Comparison of ENCODE assay signal across 9 cellular contexts in genomic region chr16:67001159-67001486, GRCh38. TPM values are rescaled to one million over a fixed set of nuclear protein-coding genes. Genes with fewer than 3 reads are reported as not detected.
A peak's percentile ranks its signal among the peaks of the same experiment; 100 is the strongest.
DNase-seq lines count a peak whose midpoint lies in the region; ATAC-seq, FAIRE-seq and TF ChIP-seq lines count a peak whose summit lies in the region.
"Had no signal": no experiment of that assay in that cellular context is flagged by ENCODE, and none has a peak within 500 bp of the region (broad histone marks: within the 10 kb centered on the region; RNA-seq: fewer than 3 reads in every experiment).

No MANE protein-coding gene starts in this region.

- TF ChIP-seq POLR2A in GM12878 (IDR thresholded peaks at IDR 0.05; ENCODE audit: low read depth, low read length) = no peak

- H3K4me1 ChIP-seq in GM12878 (ENCODE audit: control insufficient read depth, insufficient read depth, low read length) (no peaks in the 10 kb centered on the region; the same call in 1 of the 2 replicates), thymus (ENCODE audit: control insufficient read depth, insufficient read depth, low read length) (peaks cover 8% of the 10 kb centered on the region)

- no peaks in the 10 kb centered on the region for H3K9me3 Mint-ChIP-seq in activated naive CD4-positive, alpha-beta T cell treated with anti-CD3 and anti-CD28 coated beads for 36 hours

- H3K4me3 ChIP-seq in GM12878 = no peak overlapping the region
- peak overlapping the region; percentile 8 for H3K4me3 ChIP-seq in kidney epithelial cell (ENCODE audit: low read depth, low read length)
- peak overlapping the region; percentile 53 for H3K4me3 ChIP-seq in thymus (ENCODE audit: low read length)

- H3K36me3 Mint-ChIP-seq in activated naive CD4-positive, alpha-beta T cell treated with anti-CD3 and anti-CD28 coated beads for 36 hours (ENCODE audit: low read depth) = peaks cover 2% of the 10 kb centered on the region

- no peaks in the 10 kb centered on the region for H4K20me1 ChIP-seq in GM12878 (ENCODE audit: control insufficient read depth, insufficient read depth)

- CTCF ChIA-PET in activated naive CD4-positive, alpha-beta T cell treated with anti-CD3 and anti-CD28 coated beads for 36 hours (lab: Charles Lee) = interaction anchor here (1.5 kb wide), 1 partner anchor 17 kb away, joined by 7 read pairs; no protein-coding TSS in a partner anchor
- CTCF ChIA-PET in GM12878 (lab: Yijun Ruan, JAX) = no interaction called here

- H3K79me2 ChIP-seq in GM12878 (ENCODE audit: control insufficient read depth, insufficient read depth, low read length) = no peaks in the 10 kb centered on the region

- RAD21 ChIA-PET in GM12878 (lab: Charles Lee; ENCODE audit: unreplicated experiment) = no interaction called here

- SMC1A ChIA-PET in GM12878 (lab: Charles Lee; ENCODE audit: uncharacterized antibody, unreplicated experiment) = no interaction called here

- FAIRE-seq in GM12878 (lab: Jason Lieb, UNC) = no peak

- H3K4me2 ChIP-seq in GM12878 (ENCODE audit: control insufficient read depth, insufficient read depth) = peak overlapping the region; percentile 71

- no peak overlapping the region for H3K9ac ChIP-seq in GM12878 (ENCODE audit: control insufficient read depth, insufficient read depth, low read length)

- H3K27me3 Mint-ChIP-seq in activated naive CD4-positive, alpha-beta T cell treated with anti-CD3 and anti-CD28 coated beads for 36 hours (ENCODE audit: low read depth) = no peaks in the 10 kb centered on the region

- 75% methylated on average over 21 of the region's 23 CpGs for WGBS in GM12878 (ENCODE audit: insufficient coverage, insufficient replicate concordance, low lambda C conversion rate, missing lambda C conversion rate)
- 34% methylated on average over 23 of the region's 23 CpGs for WGBS in thymus

- BruUV-seq in GM12878 (replicated peaks; lab: Mats Ljungman, UMichigan) = no TSS peak

- H3K36me3 ChIP-seq in GM12878 (ENCODE audit: control insufficient read depth in 2 of 2, insufficient read depth in 2 of 2, low read length in 1 of 2) (no peaks in the 10 kb centered on the region), kidney epithelial cell (ENCODE audit: control insufficient read depth, insufficient read depth, low read length) (no peaks in the 10 kb centered on the region), thymus (ENCODE audit: control insufficient read depth, insufficient read depth) (no peaks in the 10 kb centered on the region)

- no peak for TF ChIP-seq EP300 in GM12878 (IDR thresholded peaks at IDR 0.05; ENCODE audit: borderline replicate concordance in 1 of 2, control insufficient read depth in 1 of 2, low read depth in 2 of 2, low read length in 2 of 2)

- POLR2A ChIA-PET in GM12878 (lab: Charles Lee) = no interaction called here

- H3K9me3 ChIP-seq in GM12878 (replicated peaks; ENCODE audit: control insufficient read depth, insufficient read depth, low read length) (no peaks in the 10 kb centered on the region), thymus (ENCODE audit: control insufficient read depth) (peaks cover 1% of the 10 kb centered on the region)

- intact Hi-C loops in activated naive CD4-positive, alpha-beta T cell treated with anti-CD3 and anti-CD28 coated beads for 36 hours (cut with micrococcal nuclease) = loop anchor here (2.0 kb wide), 1 partner anchor 16 kb away; no protein-coding TSS in a partner anchor
- intact Hi-C loops in GM12878 (cut with micrococcal nuclease; ENCODE audit: unreplicated experiment) = no loop called here

- TF ChIP-seq CTCF in GM12878 (IDR thresholded peaks at IDR 0.05 in 2 of 3, conservative IDR thresholded peaks at IDR 0.05 in 1 of 3; ENCODE audit: control insufficient read depth in 2 of 3, extremely low read depth in 1 of 3, insufficient read depth in 1 of 3, low read depth in 3 of 3, low read length in 3 of 3) (no peak), kidney epithelial cell (IDR thresholded peaks at IDR 0.05; ENCODE audit: insufficient read depth, low read length, poor library complexity, severe bottlenecking) (no peak)

- H3K4me1 Mint-ChIP-seq in activated naive CD4-positive, alpha-beta T cell treated with anti-CD3 and anti-CD28 coated beads for 36 hours (ENCODE audit: low read depth) = peaks cover 15% of the 10 kb centered on the region

- H3K27ac ChIP-seq in GM12878 (ENCODE audit: control insufficient read depth, insufficient read depth) = no peak overlapping the region
- H3K27ac ChIP-seq in thymus (ENCODE audit: low read depth) = no peak overlapping the region

- no peak overlapping the region for H3K27ac Mint-ChIP-seq in activated naive CD4-positive, alpha-beta T cell treated with anti-CD3 and anti-CD28 coated beads for 36 hours

- peak overlapping the region; percentile 25 for H3K4me3 Mint-ChIP-seq in activated naive CD4-positive, alpha-beta T cell treated with anti-CD3 and anti-CD28 coated beads for 36 hours

- H3K27me3 ChIP-seq in GM12878 (replicated peaks in 1 of 2; ENCODE audit: control insufficient read depth in 2 of 2, insufficient read depth in 2 of 2, low read length in 1 of 2) (peaks cover 0 to 1% of the 10 kb centered on the region in 2 experiments; a peak in 3 of 4 replicates), kidney epithelial cell (ENCODE audit: control insufficient read depth, insufficient read depth, low read length) (peaks cover 2% of the 10 kb centered on the region), thymus (ENCODE audit: control insufficient read depth, insufficient read depth) (peaks cover 3% of the 10 kb centered on the region)

- in situ Hi-C loops in GM12878 (cut with MboI) = no loop called here

- no peak for TF ChIP-seq RAD21 in GM12878 (IDR thresholded peaks at IDR 0.05; ENCODE audit: insufficient read depth, low read depth, low read length)

- no peak for DNase-seq in activated naive CD4-positive, alpha-beta T cell treated with anti-CD3 and anti-CD28 coated beads for 36 hours
- no peak for DNase-seq in activated naive CD4-positive, alpha-beta T cell (lab: John Stamatoyannopoulos, UW)
- no peak for DNase-seq in GM12878 (ENCODE audit: low read depth, low spot score)
- no peak for DNase-seq in kidney epithelial cell (ENCODE audit: low read depth)
- DNase-seq in SIG-M5 treated with dmso at 0.1 percent for 504 hours (lab: John Stamatoyannopoulos, UW; ENCODE audit: unreplicated experiment) = no peak
- DNase-seq in HPDE6-E6E7 (ENCODE audit: extremely low spot score) = no peak
- DNase-seq: OCI-M1 had no signal

- H2AFZ ChIP-seq in GM12878 (ENCODE audit: control insufficient read depth, low read depth, low read length) = no peak overlapping the region

- ATAC-seq in GM12878 (no peak), GM18511 (IDR thresholded peaks at IDR 0.05; ENCODE audit: unreplicated experiment) (no peak)

RNA-seq across cellular contexts. Expression of gene CES4A, which starts 12.7 kb away (rescaled TPM):
- total RNA-seq in activated naive CD4-positive, alpha-beta T cell treated with anti-CD3 and anti-CD28 coated beads for 36 hours = 1 to 10 TPM; 4.9 to 5.1 TPM
- total RNA-seq in GM12878 (2013; cell fraction: nucleolus; rRNA removed) = not detected in 2 replicates
- total RNA-seq in GM12878 (2014; rRNA removed) = 2.3 and 3.4 TPM in 2 replicates
- total RNA-seq in GM12878 (2014; rRNA removed; fragmentation: Illumina TruSeq; extraction: Trizol) = 1.7 and 2.0 TPM in 2 replicates
- total RNA-seq in GM12878 (2021) = 1.8 and 3.3 TPM in 2 replicates
- 7.0 TPM for polyA plus RNA-seq in GM12878 (2011; ENCODE audit: low read depth)
- 0.05 TPM in 1 of 2 replicates, not detected in the other for polyA plus RNA-seq in GM12878 (2011; rRNA removed)
- polyA plus RNA-seq in GM12878 (2011; cell fraction: cytosol; rRNA removed) = not detected in 2 replicates
- polyA plus RNA-seq in GM12878 (2011; cell fraction: nucleus; rRNA removed) = not detected in 2 replicates
- 6.1 and 7.6 TPM in 2 replicates for polyA plus RNA-seq in GM12878 (2012)
- 3.2 and 4.2 TPM in 2 replicates for polyA plus RNA-seq in GM12878 (2014; fragmentation: Illumina TruSeq; extraction: Trizol)
- polyA plus RNA-seq in GM12878 (2014; fragmentation: Nextera tagmentation; extraction: Ambion mirVana) = 1 to 10 TPM; 1.8 to 1.9 TPM
- 4.3 and 5.0 TPM in 2 replicates for polyA plus RNA-seq in GM12878 (2014; rRNA removed)
- polyA plus RNA-seq in GM12878 (2016; fragmentation: Nextera tagmentation; extraction: Ambion mirVana) = 1 to 10 TPM; 1.7 to 2.5 TPM
- not detected in 2 replicates for polyA minus RNA-seq in GM12878 (2011; rRNA and poly(A)+ RNA removed)
- polyA minus RNA-seq in GM12878 (2011; cell fraction: cytosol; rRNA and poly(A)+ RNA removed) = not detected in 2 replicates
- polyA minus RNA-seq in GM12878 (2011; cell fraction: nucleus; rRNA and poly(A)+ RNA removed) = 0.19 TPM in 1 of 2 replicates, not detected in the other
- 1.3 and 2.3 TPM in 2 replicates for total RNA-seq in kidney epithelial cell
- polyA plus RNA-seq in thymus = 14.6 TPM

RNA-seq across cellular contexts. Expression of gene CBFB, which starts 27.8 kb away (rescaled TPM):
- total RNA-seq in activated naive CD4-positive, alpha-beta T cell treated with anti-CD3 and anti-CD28 coated beads for 36 hours = 10 to 100 TPM; 79.6 to 86.8 TPM
- 58.4 and 64.5 TPM in 2 replicates for total RNA-seq in GM12878 (2013; cell fraction: nucleolus; rRNA removed)
- total RNA-seq in GM12878 (2014; rRNA removed) (65.0 and 70.8 TPM in 2 replicates), GM12878 (2014; rRNA removed; fragmentation: Illumina TruSeq; extraction: Trizol) (61.8 and 76.7 TPM in 2 replicates), GM12878 (2021) (83.4 and 83.8 TPM in 2 replicates), kidney epithelial cell (57.4 and 64.5 TPM in 2 replicates)
- 14.7 TPM for polyA plus RNA-seq in GM12878 (2011; ENCODE audit: low read depth)
- polyA plus RNA-seq in GM12878 (2011; rRNA removed) (81.6 and 92.3 TPM in 2 replicates), GM12878 (2014; fragmentation: Illumina TruSeq; extraction: Trizol) (56.1 and 66.4 TPM in 2 replicates), GM12878 (2014; fragmentation: Nextera tagmentation; extraction: Ambion mirVana) (10 to 100 TPM; 25.3 to 43.6 TPM), GM12878 (2014; rRNA removed) (43.0 and 52.1 TPM in 2 replicates), GM12878 (2016; fragmentation: Nextera tagmentation; extraction: Ambion mirVana) (10 to 100 TPM; 31.6 to 75.1 TPM), thymus (49.4 TPM)
- polyA plus RNA-seq in GM12878 (2011; cell fraction: cytosol; rRNA removed) = 26.2 and 32.0 TPM in 2 replicates
- 21.6 and 37.6 TPM in 2 replicates for polyA plus RNA-seq in GM12878 (2011; cell fraction: nucleus; rRNA removed)
- 30.0 and 34.5 TPM in 2 replicates for polyA plus RNA-seq in GM12878 (2012)
- polyA minus RNA-seq in GM12878 (2011; rRNA and poly(A)+ RNA removed) = 35.3 and 68.1 TPM in 2 replicates
- polyA minus RNA-seq in GM12878 (2011; cell fraction: cytosol; rRNA and poly(A)+ RNA removed) = 34.1 and 47.1 TPM in 2 replicates
- polyA minus RNA-seq in GM12878 (2011; cell fraction: nucleus; rRNA and poly(A)+ RNA removed) = 13.9 and 25.5 TPM in 2 replicates

RNA-seq across cellular contexts. Expression of gene CES3, which starts 40.1 kb away (rescaled TPM):
- total RNA-seq in activated naive CD4-positive, alpha-beta T cell treated with anti-CD3 and anti-CD28 coated beads for 36 hours = under 1 TPM; 0.17 to 0.55 TPM
- total RNA-seq in GM12878 (2013; cell fraction: nucleolus; rRNA removed) = 6.9 and 11.2 TPM in 2 replicates
- total RNA-seq in GM12878 (2014; rRNA removed) (0.71 and 1.4 TPM in 2 replicates), GM12878 (2014; rRNA removed; fragmentation: Illumina TruSeq; extraction: Trizol) (0.72 and 0.83 TPM in 2 replicates), GM12878 (2021) (1.9 and 3.1 TPM in 2 replicates), kidney epithelial cell (0.07 TPM in 1 of 2 replicates, not detected in the other)
- polyA plus RNA-seq in GM12878 (2011; ENCODE audit: low read depth) = 0.16 TPM
- polyA plus RNA-seq in GM12878 (2011; rRNA removed) (0.62 and 1.3 TPM in 2 replicates), GM12878 (2014; fragmentation: Illumina TruSeq; extraction: Trizol) (0.10 and 0.76 TPM in 2 replicates), GM12878 (2014; fragmentation: Nextera tagmentation; extraction: Ambion mirVana) (under 1 TPM; 0.09 to 0.18 TPM), GM12878 (2014; rRNA removed) (1.5 and 3.0 TPM in 2 replicates), GM12878 (2016; fragmentation: Nextera tagmentation; extraction: Ambion mirVana) (under 1 TPM; 0.68 to 0.76 TPM), thymus (0.32 TPM)
- polyA plus RNA-seq in GM12878 (2011; cell fraction: cytosol; rRNA removed) = 0.90 and 1.3 TPM in 2 replicates
- 7.5 and 8.9 TPM in 2 replicates for polyA plus RNA-seq in GM12878 (2011; cell fraction: nucleus; rRNA removed)
- 0.89 and 1.6 TPM in 2 replicates for polyA plus RNA-seq in GM12878 (2012)
- 0.80 and 2.0 TPM in 2 replicates for polyA minus RNA-seq in GM12878 (2011; rRNA and poly(A)+ RNA removed)
- polyA minus RNA-seq in GM12878 (2011; cell fraction: cytosol; rRNA and poly(A)+ RNA removed) = 0.67 TPM in 1 of 2 replicates, not detected in the other
- polyA minus RNA-seq in GM12878 (2011; cell fraction: nucleus; rRNA and poly(A)+ RNA removed) = 3.3 and 3.4 TPM in 2 replicates
